38 cellular contexts compared by ENCODE assay signal in the genomic region with DNA sequence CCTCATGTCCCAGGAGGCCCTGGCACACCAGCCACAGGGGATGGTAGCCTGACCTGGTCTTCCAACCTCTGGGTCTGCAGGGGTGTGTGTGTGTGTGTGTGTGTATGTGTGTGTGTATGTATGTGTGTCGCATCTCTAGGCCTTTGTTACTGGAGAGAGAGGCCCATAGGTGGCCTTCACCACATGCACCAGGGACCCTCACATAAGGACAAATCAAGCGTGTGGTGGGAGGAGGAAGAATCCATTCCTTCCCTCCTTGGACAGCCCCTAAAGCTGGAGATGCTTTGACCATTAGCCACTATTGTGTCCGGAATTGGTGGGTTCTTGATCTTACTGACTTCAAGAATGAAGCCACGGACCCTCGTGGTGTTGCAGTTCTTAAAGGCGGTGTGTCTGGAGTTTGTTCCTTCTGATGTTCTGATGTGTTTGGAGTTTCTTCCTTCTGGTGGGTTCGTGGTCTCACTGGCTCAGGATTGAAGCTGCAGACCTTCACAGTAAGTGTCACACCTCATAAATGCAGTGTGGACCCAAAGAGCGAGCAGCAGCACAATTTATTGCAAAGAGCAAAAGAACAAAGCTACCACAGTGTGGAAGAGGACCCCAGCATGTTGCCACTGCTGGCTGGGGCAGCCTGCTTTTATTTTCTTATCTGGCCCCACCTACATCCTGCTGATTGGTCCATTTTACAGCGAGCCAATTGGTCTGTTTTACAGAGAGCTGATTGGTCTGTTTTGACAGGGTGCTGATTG.
"Had no signal": no experiment of that assay in that cellular context is flagged by ENCODE, and none has a peak within 500 bp of the region (broad histone marks: within the 10 kb centered on the region; RNA-seq: fewer than 3 reads in every experiment).

No MANE protein-coding gene starts in this region.

- H3K9me3 Mint-ChIP-seq: activated CD4-positive, alpha-beta T cell treated with anti-CD3 and anti-CD28 coated beads, Interleukin-2, amount 10 ng/mL, durations not matched to agents 7 days and 5 days; activated naive CD4-positive, alpha-beta T cell treated with anti-CD3 and anti-CD28 coated beads, Interleukin-2, amount 10 ng/mL, durations not matched to agents 7 days and 5 days; activated naive CD4-positive, alpha-beta T cell treated with anti-CD3 and anti-CD28 coated beads, Interleukin-2, amount 50 U/mL, for 24 hours; activated naive CD8-positive, alpha-beta T cell treated with anti-CD3 and anti-CD28 coated beads, Interleukin-2, amount 10 ng/mL, durations not matched to agents 7 days and 5 days; activated T-cell treated with anti-CD3 and anti-CD28 coated beads, Interleukin-2, amount 50 U/mL, for 24 hours; activated T-helper 2 cell treated with anti-CD3 and anti-CD28 coated beads, Interferon-gamma antibody, Interleukin-2, Interleukin-4, amounts not matched to agents 10 μg/mL and 5 μg/mL and 100 μg/mL, durations not matched to agents 14 hours and 24 hours and 36 hours; central memory CD8-positive, alpha-beta T cell; T-helper 1 cell treated with Interleukin-12 subunit alpha and Interleukin-12 subunit beta and Interleukin-4 antibody, amounts not matched to agents 30 μg/mL and 1 μg/mL, for 36 hours; T-helper 2 cell treated with Interferon-gamma antibody and Interleukin-4, amounts not matched to agents 5 μg/mL and 100 μg/mL, for 36 hours had no signal

- H3K4me1 ChIP-seq: ascending aorta had no signal

- H3K4me1 Mint-ChIP-seq: activated CD4-positive, alpha-beta memory T cell treated with anti-CD3 and anti-CD28 coated beads, Interleukin-2, amount 10 ng/mL, durations not matched to agents 7 days and 5 days; activated CD4-positive, alpha-beta T cell treated with anti-CD3 and anti-CD28 coated beads for 36 hours; activated CD4-positive, alpha-beta T cell treated with anti-CD3 and anti-CD28 coated beads, Interleukin-2, amount 10 ng/mL, durations not matched to agents 7 days and 5 days; activated CD8-positive, alpha-beta memory T cell treated with anti-CD3 and anti-CD28 coated beads, Interleukin-2, amount 10 ng/mL, durations not matched to agents 7 days and 5 days; activated naive CD4-positive, alpha-beta T cell treated with anti-CD3 and anti-CD28 coated beads, Interleukin-2, amount 10 ng/mL, durations not matched to agents 7 days and 5 days; activated naive CD4-positive, alpha-beta T cell treated with anti-CD3 and anti-CD28 coated beads, Interleukin-2, amount 50 U/mL, for 24 hours; activated naive CD8-positive, alpha-beta T cell treated with anti-CD3 and anti-CD28 coated beads, Interleukin-2, amount 10 ng/mL, durations not matched to agents 7 days and 5 days; activated naive CD8-positive, alpha-beta T cell treated with anti-CD3 and anti-CD28 coated beads, Interleukin-2, amount 50 U/mL, for 24 hours; central memory CD8-positive, alpha-beta T cell had no signal

- H3K27ac Mint-ChIP-seq: activated CD4-positive, alpha-beta memory T cell treated with anti-CD3 and anti-CD28 coated beads, Interleukin-2, amount 10 ng/mL, durations not matched to agents 7 days and 5 days; activated CD4-positive, alpha-beta T cell treated with anti-CD3 and anti-CD28 coated beads for 36 hours; activated CD4-positive, alpha-beta T cell treated with anti-CD3 and anti-CD28 coated beads, Interleukin-2, amount 10 ng/mL, durations not matched to agents 7 days and 5 days; activated CD8-positive, alpha-beta memory T cell treated with anti-CD3 and anti-CD28 coated beads, Interleukin-2, amount 10 ng/mL, durations not matched to agents 7 days and 5 days; activated CD8-positive, alpha-beta T cell treated with anti-CD3 and anti-CD28 coated beads, Interleukin-2, amount 10 ng/mL, durations not matched to agents 7 days and 5 days; activated naive CD4-positive, alpha-beta T cell treated with anti-CD3 and anti-CD28 coated beads, Interleukin-2, amount 10 ng/mL, durations not matched to agents 7 days and 5 days; activated naive CD4-positive, alpha-beta T cell treated with anti-CD3 and anti-CD28 coated beads, Interleukin-2, amount 50 U/mL, for 24 hours; activated naive CD8-positive, alpha-beta T cell; activated naive CD8-positive, alpha-beta T cell treated with anti-CD3 and anti-CD28 coated beads, Interleukin-2, amount 10 ng/mL, durations not matched to agents 7 days and 5 days; activated naive CD8-positive, alpha-beta T cell treated with anti-CD3 and anti-CD28 coated beads, Interleukin-2, amount 50 U/mL, for 24 hours; activated T-cell treated with anti-CD3 and anti-CD28 coated beads, Interleukin-2, amount 50 U/mL, for 24 hours; activated T-helper 2 cell treated with anti-CD3 and anti-CD28 coated beads, Interferon-gamma antibody, Interleukin-2, Interleukin-4, amounts not matched to agents 10 μg/mL and 5 μg/mL and 100 μg/mL, durations not matched to agents 14 hours and 24 hours and 36 hours; T-helper 1 cell treated with Interleukin-12 subunit alpha and Interleukin-12 subunit beta and Interleukin-4 antibody, amounts not matched to agents 30 μg/mL and 1 μg/mL, for 36 hours; T-helper 2 cell treated with Interferon-gamma antibody and Interleukin-4, amounts not matched to agents 5 μg/mL and 100 μg/mL, for 36 hours; WTC11 had no signal

- DNase-seq: activated CD4-positive, alpha-beta memory T cell treated with anti-CD3 and anti-CD28 coated beads, Interleukin-2, amount 10 ng/mL, durations not matched to agents 7 days and 5 days; activated CD4-positive, alpha-beta T cell treated with anti-CD3 and anti-CD28 coated beads for 1 hour; activated CD4-positive, alpha-beta T cell treated with anti-CD3 and anti-CD28 coated beads for 36 hours; activated CD4-positive, alpha-beta T cell treated with anti-CD3 and anti-CD28 coated beads for 48 hours; activated CD4-positive, alpha-beta T cell treated with anti-CD3 and anti-CD28 coated beads, Interleukin-2, amount 10 ng/mL, durations not matched to agents 7 days and 5 days; activated CD4-positive, alpha-beta T cell treated with anti-CD3 and anti-CD28 coated beads, Interleukin-2, amount 50 U/mL, for 48 hours; activated CD4-positive, CD25-positive, alpha-beta regulatory T cell; activated CD8-positive, alpha-beta memory T cell treated with anti-CD3 and anti-CD28 coated beads for 24 hours; activated CD8-positive, alpha-beta memory T cell treated with anti-CD3 and anti-CD28 coated beads, Interleukin-2, amount 10 ng/mL, durations not matched to agents 7 days and 5 days; activated CD8-positive, alpha-beta memory T cell treated with anti-CD3 and anti-CD28 coated beads, Interleukin-2, amount 50 U/mL, for 48 hours; activated CD8-positive, alpha-beta T cell treated with anti-CD3 and anti-CD28 coated beads, Interleukin-2, amount 10 ng/mL, durations not matched to agents 7 days and 5 days; activated effector memory CD4-positive, alpha-beta T cell treated with Interleukin-2 at 50 U/mL for 16 hours; activated gamma-delta T cell; activated naive CD4-positive, alpha-beta T cell treated with anti-CD3 and anti-CD28 coated beads, Interleukin-2, amount 10 ng/mL, durations not matched to agents 7 days and 5 days; activated naive CD4-positive, alpha-beta T cell treated with Interleukin-2 at 50 U/mL for 16 hours; activated naive CD8-positive, alpha-beta T cell treated with anti-CD3 and anti-CD28 coated beads, Interleukin-2, amount 10 ng/mL, durations not matched to agents 7 days and 5 days; activated naive CD8-positive, alpha-beta T cell treated with anti-CD3 and anti-CD28 coated beads, Interleukin-2, amount 50 U/mL, for 24 hours; activated T-cell treated with anti-CD3 and anti-CD28 coated beads, Interleukin-2, amount 50 U/mL, for 24 hours; activated T-cell treated with anti-CD3 and anti-CD28 coated beads, Interleukin-2, amount 50 U/mL, for 48 hours; amygdala; anterior cingulate cortex; caudate nucleus; SW 1271; T-helper 1 cell; T-helper 2 cell; T-helper 9 cell; WERI-Rb-1 had no signal

- H3K27me3 Mint-ChIP-seq: activated CD4-positive, alpha-beta memory T cell treated with anti-CD3 and anti-CD28 coated beads, Interleukin-2, amount 10 ng/mL, durations not matched to agents 7 days and 5 days; activated CD4-positive, alpha-beta T cell treated with anti-CD3 and anti-CD28 coated beads for 36 hours; activated CD4-positive, alpha-beta T cell treated with anti-CD3 and anti-CD28 coated beads, Interleukin-2, amount 10 ng/mL, durations not matched to agents 7 days and 5 days; activated CD8-positive, alpha-beta memory T cell treated with anti-CD3 and anti-CD28 coated beads, Interleukin-2, amount 10 ng/mL, durations not matched to agents 7 days and 5 days; activated naive CD4-positive, alpha-beta T cell treated with anti-CD3 and anti-CD28 coated beads, Interleukin-2, amount 10 ng/mL, durations not matched to agents 7 days and 5 days; activated naive CD4-positive, alpha-beta T cell treated with anti-CD3 and anti-CD28 coated beads, Interleukin-2, amount 50 U/mL, for 24 hours; activated naive CD8-positive, alpha-beta T cell; activated naive CD8-positive, alpha-beta T cell treated with anti-CD3 and anti-CD28 coated beads, Interleukin-2, amount 10 ng/mL, durations not matched to agents 7 days and 5 days; activated T-cell treated with anti-CD3 and anti-CD28 coated beads, Interleukin-2, amount 50 U/mL, for 24 hours; central memory CD8-positive, alpha-beta T cell had no signal

- H3K27ac ChIP-seq: ascending aorta, cardiac muscle cell, WERI-Rb-1 had no signal

- H3K4me3 ChIP-seq: ascending aorta, cardiac muscle cell had no signal

- H3K36me3 ChIP-seq: ascending aorta, cardiac muscle cell, WERI-Rb-1 had no signal

- ATAC-seq: activated CD4-positive, alpha-beta T cell treated with anti-CD3 and anti-CD28 coated beads for 36 hours; activated CD4-positive, CD25-positive, alpha-beta regulatory T cell treated with anti-CD3 and anti-CD28 coated beads, Interleukin-2, amount 50 U/mL, for 24 hours; activated CD8-positive, alpha-beta memory T cell treated with anti-CD3 and anti-CD28 coated beads, Interleukin-2, amount 10 ng/mL, durations not matched to agents 7 days and 5 days; activated CD8-positive, alpha-beta T cell treated with anti-CD3 and anti-CD28 coated beads, Interleukin-2, amount 10 ng/mL, durations not matched to agents 7 days and 5 days; activated naive CD8-positive, alpha-beta T cell treated with anti-CD3 and anti-CD28 coated beads, Interleukin-2, amount 50 U/mL, for 24 hours; WTC11 had no signal

- H3K9me3 ChIP-seq: ascending aorta had no signal

- H3K27me3 ChIP-seq: ascending aorta, cardiac muscle cell had no signal

- H3K4me3 Mint-ChIP-seq: activated CD4-positive, alpha-beta memory T cell treated with anti-CD3 and anti-CD28 coated beads, Interleukin-2, amount 10 ng/mL, durations not matched to agents 7 days and 5 days; activated CD4-positive, alpha-beta T cell treated with anti-CD3 and anti-CD28 coated beads for 36 hours; activated CD4-positive, alpha-beta T cell treated with anti-CD3 and anti-CD28 coated beads, Interleukin-2, amount 10 ng/mL, durations not matched to agents 7 days and 5 days; activated CD8-positive, alpha-beta memory T cell treated with anti-CD3 and anti-CD28 coated beads, Interleukin-2, amount 10 ng/mL, durations not matched to agents 7 days and 5 days; activated CD8-positive, alpha-beta T cell treated with anti-CD3 and anti-CD28 coated beads, Interleukin-2, amount 10 ng/mL, durations not matched to agents 7 days and 5 days; activated naive CD4-positive, alpha-beta T cell treated with anti-CD3 and anti-CD28 coated beads, Interleukin-2, amount 10 ng/mL, durations not matched to agents 7 days and 5 days; activated naive CD4-positive, alpha-beta T cell treated with anti-CD3 and anti-CD28 coated beads, Interleukin-2, amount 50 U/mL, for 24 hours; activated naive CD8-positive, alpha-beta T cell; activated naive CD8-positive, alpha-beta T cell treated with anti-CD3 and anti-CD28 coated beads, Interleukin-2, amount 10 ng/mL, durations not matched to agents 7 days and 5 days; activated naive CD8-positive, alpha-beta T cell treated with anti-CD3 and anti-CD28 coated beads, Interleukin-2, amount 50 U/mL, for 24 hours; activated T-cell treated with anti-CD3 and anti-CD28 coated beads, Interleukin-2, amount 50 U/mL, for 24 hours; brain; central memory CD8-positive, alpha-beta T cell; T-helper 1 cell treated with Interleukin-12 subunit alpha and Interleukin-12 subunit beta and Interleukin-4 antibody, amounts not matched to agents 30 μg/mL and 1 μg/mL, for 36 hours; T-helper 2 cell treated with Interferon-gamma antibody and Interleukin-4, amounts not matched to agents 5 μg/mL and 100 μg/mL, for 36 hours; WTC11 had no signal
